ENCODE assay signal across 24 cellular contexts in genomic region chr7:31778296-31778695, GRCh38.
"Had no signal": no experiment of that assay in that cellular context is flagged by ENCODE, and none has a peak within 500 bp of the region (broad histone marks: within the 10 kb centered on the region; RNA-seq: fewer than 3 reads in every experiment).

No MANE protein-coding gene starts in this region.

- H3K27ac Mint-ChIP-seq: effector memory CD8-positive, alpha-beta T cell; naive thymus-derived CD8-positive, alpha-beta T cell; nephron progenitor cell; stimulated activated memory B cell treated with anti-CD40 and anti-IgM and Interleukin-4, amounts not matched to agents 10 μg/mL and 1 μg/mL and 100 μg/mL, for 72 hours; type B pancreatic cell had no signal

- H3K27ac ChIP-seq: esophagus squamous epithelium, hepatocyte, left lung, lower lobe of right lung, ovary, sigmoid colon, skin epidermis, spleen, testis, tibial artery had no signal

- H3K9me3 ChIP-seq: esophagus squamous epithelium, left lung, lower lobe of right lung, ovary, sigmoid colon, spleen, testis, tibial artery had no signal

- DNase-seq: cerebellar nuclear complex; cortex of kidney; effector memory CD8-positive, alpha-beta T cell; erythroblast; esophagus squamous epithelium; kidney; left lung; lower lobe of right lung; naive thymus-derived CD8-positive, alpha-beta T cell; nephron progenitor cell; occipital lobe; ovary; posterior cingulate gyrus; sigmoid colon; spleen; stimulated activated CD4-positive, alpha-beta T cell treated with anti-CD3 and anti-CD28 coated beads, Interleukin-4, amount 100 ng/mL, for 4 hours; stimulated activated naive CD8-positive, alpha-beta T cell treated with anti-CD3 and anti-CD28 coated beads, Interleukin-15, Interleukin-2, amounts not matched to agents 100 U/mL and 50 U/mL, for 24 hours; substantia nigra; testis; tibial artery had no signal

- ATAC-seq: effector memory CD8-positive, alpha-beta T cell; left lung; lower lobe of right lung; naive thymus-derived CD8-positive, alpha-beta T cell; stimulated activated memory B cell treated with anti-CD40 and anti-IgM and Interleukin-4, amounts not matched to agents 10 μg/mL and 1 μg/mL and 100 μg/mL, for 72 hours; stimulated activated naive CD8-positive, alpha-beta T cell treated with anti-CD3 and anti-CD28 coated beads, Interleukin-15, Interleukin-2, amounts not matched to agents 100 U/mL and 50 U/mL, for 24 hours had no signal

- H3K4me1 Mint-ChIP-seq: naive thymus-derived CD8-positive, alpha-beta T cell; stimulated activated memory B cell treated with anti-CD40 and anti-IgM and Interleukin-4, amounts not matched to agents 10 μg/mL and 1 μg/mL and 100 μg/mL, for 72 hours had no signal

- H3K9me3 Mint-ChIP-seq: nephron progenitor cell; stimulated activated memory B cell treated with anti-CD40 and anti-IgM and Interleukin-4, amounts not matched to agents 10 μg/mL and 1 μg/mL and 100 μg/mL, for 72 hours; type B pancreatic cell had no signal

- H3K27me3 ChIP-seq: esophagus squamous epithelium, hepatocyte, left lung, ovary, sigmoid colon, spleen, testis, tibial artery had no signal

- H3K27me3 Mint-ChIP-seq: effector memory CD8-positive, alpha-beta T cell had no signal

- H3K4me1 ChIP-seq: esophagus squamous epithelium, left lung, lower lobe of right lung, sigmoid colon, spleen, testis had no signal

- H3K36me3 ChIP-seq: esophagus squamous epithelium, left lung, lower lobe of right lung, ovary, sigmoid colon, spleen, tibial artery had no signal

- H2AFZ ChIP-seq: hepatocyte had no signal

- H3K36me3 Mint-ChIP-seq: naive thymus-derived CD8-positive, alpha-beta T cell; stimulated activated memory B cell treated with anti-CD40 and anti-IgM and Interleukin-4, amounts not matched to agents 10 μg/mL and 1 μg/mL and 100 μg/mL, for 72 hours had no signal

- H3K4me3 ChIP-seq: esophagus squamous epithelium, hepatocyte, left lung, lower lobe of right lung, ovary, sigmoid colon, skin epidermis, spleen, testis, tibial artery had no signal

- H3K4me2 ChIP-seq: hepatocyte had no signal

- H3K4me3 Mint-ChIP-seq: effector memory CD8-positive, alpha-beta T cell; naive thymus-derived CD8-positive, alpha-beta T cell; nephron progenitor cell; stimulated activated memory B cell treated with anti-CD40 and anti-IgM and Interleukin-4, amounts not matched to agents 10 μg/mL and 1 μg/mL and 100 μg/mL, for 72 hours; type B pancreatic cell had no signal
